In the genomic region with DNA sequence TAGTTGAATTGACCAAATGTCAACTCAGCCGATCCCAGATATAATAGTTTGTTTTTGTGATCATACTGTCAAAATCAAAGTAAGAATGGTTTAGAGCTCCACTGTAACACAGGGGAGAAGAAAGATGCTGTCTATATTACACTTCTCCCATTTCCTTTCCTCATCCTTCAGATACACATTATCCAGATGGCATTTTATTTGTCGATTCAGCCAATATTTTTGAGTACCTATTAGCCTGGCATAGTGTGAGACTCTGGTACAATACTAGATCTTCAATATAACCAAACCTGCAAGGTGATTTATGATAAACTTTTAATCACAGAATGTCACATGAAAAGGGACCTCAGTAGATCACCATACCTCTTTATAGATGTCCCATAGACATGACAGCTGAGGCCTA, we compare ENCODE assay signal across 7 cellular contexts. TPM values are rescaled to one million over a fixed set of nuclear protein-coding genes. Genes with fewer than 3 reads are reported as not detected.
DNase-seq lines count a peak whose midpoint lies in the region; ATAC-seq, FAIRE-seq and TF ChIP-seq lines count a peak whose summit lies in the region.

No MANE protein-coding gene starts in this region.

- POLR2A ChIA-PET in endothelial cell of umbilical vein (lab: Charles Lee): no interaction called here

- CTCF ChIA-PET in endothelial cell of umbilical vein (lab: Charles Lee): interaction anchor here (1.5 to 5.3 kb wide), 4 partner anchors 14 to 418 kb away, joined by 5 to 49 read pairs (median 8); a partner anchor contains a TSS

- no peak for FAIRE-seq in endothelial cell of umbilical vein (lab: Jason Lieb, UNC)

- no peak overlapping the region for H3K4me3 ChIP-seq in GM23338
- peak overlapping the region; percentile 80; the same call in 1 of the 2 replicates for H3K4me3 ChIP-seq in OCI-LY3 (ENCODE audit: low read length)
- no peak overlapping the region for H3K4me3 ChIP-seq in endothelial cell of umbilical vein (replicated peaks in 1 of 3; ENCODE audit: insufficient read depth in 1 of 3, low read depth in 1 of 3, low read length in 3 of 3)
- peak overlapping the region; percentile 94 for H3K4me3 ChIP-seq in psoas muscle

- H3K9me1 ChIP-seq in endothelial cell of umbilical vein (replicated peaks; ENCODE audit: control insufficient read depth, extremely low read depth, insufficient read depth, low read length): no peaks in the 10 kb centered on the region

- peaks cover 4% of the 10 kb centered on the region for H4K20me1 ChIP-seq in GM23338 (replicated peaks; ENCODE audit: insufficient read depth)
- peaks cover 15% of the 10 kb centered on the region for H4K20me1 ChIP-seq in OCI-LY3 (ENCODE audit: insufficient read depth, low read length)
- H4K20me1 ChIP-seq in endothelial cell of umbilical vein (replicated peaks; ENCODE audit: control insufficient read depth, extremely low read depth, insufficient read depth, low read length): no peaks in the 10 kb centered on the region

- TF ChIP-seq CTCF in GM23338 (conservative IDR thresholded peaks at IDR 0.05; ENCODE audit: low read depth in 2 of 2) (no peak), OCI-LY3 (IDR thresholded peaks at IDR 0.05; ENCODE audit: low read depth, low read length) (no peak), endothelial cell of umbilical vein (IDR thresholded peaks at IDR 0.05; ENCODE audit: extremely low read depth in 1 of 2, insufficient read depth in 1 of 2, low read depth in 1 of 2, low read length in 2 of 2) (no peak), psoas muscle (IDR thresholded peaks at IDR 0.05) (no peak)

- H3K27ac ChIP-seq in GM23338 (ENCODE audit: low read depth) (no peak overlapping the region), OCI-LY3 (ENCODE audit: low read length) (no peak overlapping the region), endothelial cell of umbilical vein (ENCODE audit: insufficient read depth, low read depth, low read length) (no peak overlapping the region), psoas muscle (peak overlapping the region; percentile 94)

- intact Hi-C loops in endothelial cell of umbilical vein (cut with micrococcal nuclease) (no loop called here), psoas muscle (cut with DNase I) (no loop called here)

- H3K27ac Mint-ChIP-seq in GM23338: no peak overlapping the region

- dilution Hi-C loops in endothelial cell of umbilical vein (cut with MboI; ENCODE audit: extremely low pct_ligation_motif_present, low sequenced_read_pairs): no loop called here

- peaks cover 11% of the 10 kb centered on the region; the same call in 2 of the 3 replicates for H3K4me1 Mint-ChIP-seq in GM23338

- peak overlapping the region; percentile 99; the same call in 2 of the 3 replicates for H3K4me3 Mint-ChIP-seq in GM23338

- H3K4me1 ChIP-seq in GM23338 (ENCODE audit: insufficient read depth) (peaks cover 10% of the 10 kb centered on the region), OCI-LY3 (ENCODE audit: low read length) (peaks cover 53% of the 10 kb centered on the region), endothelial cell of umbilical vein (ENCODE audit: control insufficient read depth, extremely low read depth, insufficient read depth, low read length) (peaks cover 4% of the 10 kb centered on the region), psoas muscle (peaks cover 31% of the 10 kb centered on the region)

- H2AFZ ChIP-seq in GM23338: no peak overlapping the region
- no peak overlapping the region for H2AFZ ChIP-seq in OCI-LY3 (ENCODE audit: low read depth, low read length)
- no peak overlapping the region for H2AFZ ChIP-seq in endothelial cell of umbilical vein (ENCODE audit: low read depth, low read length)

- DNase-seq in GM23338 (ENCODE audit: low spot score) (no peak), endothelial cell of umbilical vein (ENCODE audit: low read depth, low spot score) (no peak), psoas muscle (no peak), UCSD-AML1 (lab: John Stamatoyannopoulos, UW; ENCODE audit: unreplicated experiment) (no peak), HT-29 (ENCODE audit: low spot score) (no peak)

- BruUV-seq in endothelial cell of umbilical vein (replicated peaks; lab: Mats Ljungman, UMichigan): no TSS peak

- WGBS in psoas muscle, 3 donors: 68 to 82% (median 78%) methylated on average over 2 of the region's 2 CpGs

- peak overlapping the region; percentile 79 for H3K4me2 ChIP-seq in GM23338
- H3K4me2 ChIP-seq in OCI-LY3 (ENCODE audit: low read length): peak overlapping the region; percentile 79
- H3K4me2 ChIP-seq in endothelial cell of umbilical vein (ENCODE audit: insufficient read depth, low read length): peak overlapping the region; percentile 50

- no peak for TF ChIP-seq POLR2A in endothelial cell of umbilical vein (IDR thresholded peaks at IDR 0.05; ENCODE audit: low read depth, low read length)

- H3K9me3 ChIP-seq in OCI-LY3 (ENCODE audit: insufficient read depth, low read length) (no peaks in the 10 kb centered on the region), endothelial cell of umbilical vein (replicated peaks; ENCODE audit: control insufficient read depth, insufficient read depth, low read length) (no peaks in the 10 kb centered on the region), psoas muscle (no peaks in the 10 kb centered on the region)

- no peak overlapping the region for H3K9ac ChIP-seq in OCI-LY3 (ENCODE audit: low read length)
- no peak overlapping the region for H3K9ac ChIP-seq in endothelial cell of umbilical vein (replicated peaks; ENCODE audit: extremely low read depth, insufficient read depth, low read length)

- H3K9me2 ChIP-seq in GM23338 (ENCODE audit: insufficient read depth): no peaks in the 10 kb centered on the region

- H3F3A ChIP-seq in GM23338 (replicated peaks; ENCODE audit: low read depth): no peaks in the 10 kb centered on the region

- no peaks in the 10 kb centered on the region for H3K9me3 Mint-ChIP-seq in GM23338

- H3K36me3 Mint-ChIP-seq in GM23338 (ENCODE audit: low read depth): no peaks in the 10 kb centered on the region

- ATAC-seq in GM23338 (no peak), psoas muscle (no peak), HG03139 (IDR thresholded peaks at IDR 0.05; ENCODE audit: unreplicated experiment) (no peak)

- H3K27me3 ChIP-seq in GM23338 (ENCODE audit: insufficient read depth) (no peaks in the 10 kb centered on the region), OCI-LY3 (ENCODE audit: low read depth, low read length) (no peaks in the 10 kb centered on the region), endothelial cell of umbilical vein (ENCODE audit: control insufficient read depth in 2 of 2, insufficient read depth in 2 of 2, low read length in 2 of 2) (no peaks in the 10 kb centered on the region), psoas muscle (ENCODE audit: insufficient read depth in 3 of 3, low read length in 2 of 3) (no peaks in the 10 kb centered on the region)

- H3K27me3 Mint-ChIP-seq in GM23338 (ENCODE audit: insufficient read depth, low read depth, poor library complexity): peaks cover 8% of the 10 kb centered on the region

- H3K36me3 ChIP-seq in GM23338 (ENCODE audit: insufficient read depth) (no peaks in the 10 kb centered on the region), OCI-LY3 (replicated peaks; ENCODE audit: low read depth, low read length) (peaks cover 9% of the 10 kb centered on the region), endothelial cell of umbilical vein (ENCODE audit: control insufficient read depth in 2 of 2, extremely low read depth in 1 of 2, insufficient read depth in 2 of 2, low read length in 2 of 2) (peaks cover 0 to 4% of the 10 kb centered on the region in 2 experiments), psoas muscle (ENCODE audit: insufficient read depth in 1 of 2, low read depth in 1 of 2) (peaks cover 0 to 31% of the 10 kb centered on the region in 2 donors)

- H3K79me2 ChIP-seq in GM23338 (replicated peaks; ENCODE audit: insufficient read depth) (peaks cover 23% of the 10 kb centered on the region), OCI-LY3 (ENCODE audit: low read length) (peaks cover 42% of the 10 kb centered on the region), endothelial cell of umbilical vein (ENCODE audit: control insufficient read depth, insufficient read depth, low read length) (peaks cover 18% of the 10 kb centered on the region)

TF ChIP-seq in GM23338, 12 proteins besides CTCF, POLR2A, EP300 and RAD21 (continues in another document):
- TF ChIP-seq STAT1 (IDR thresholded peaks at IDR 0.05; ENCODE audit: unreplicated experiment) (no peak), POLR2AphosphoS5 (IDR thresholded peaks at IDR 0.05; ENCODE audit: low read depth) (no peak)

TF ChIP-seq in endothelial cell of umbilical vein, 7 proteins besides CTCF, POLR2A, EP300 and RAD21 (continues in another document):
- TF ChIP-seq POLR2AphosphoS5 (IDR thresholded peaks at IDR 0.05; ENCODE audit: insufficient read depth, low read depth, low read length) (no peak), FOS (IDR thresholded peaks at IDR 0.05; ENCODE audit: borderline replicate concordance, insufficient read depth, low read length) (no peak)

RNA-seq across cellular contexts. Expression of a gene that starts 1.7 kb away (rescaled TPM):
- 19.3 and 29.8 TPM in 2 replicates for total RNA-seq in GM23338 (2014; rRNA removed; shearing (Covaris generic))
- polyA plus RNA-seq in GM23338 (2016; fragmentation: Nextera tagmentation; extraction: Ambion mirVana) (32.8 and 36.3 TPM in 2 replicates), endothelial cell of umbilical vein (48.1 and 63.5 TPM in 2 replicates), psoas muscle (10 to 100 TPM; 23.2 to 49.8 (median 29.8) TPM)
- total RNA-seq in endothelial cell of umbilical vein (58.9 and 67.3 TPM in 2 replicates), psoas muscle (10 to 100 TPM; 34.6 to 74.2 (median 46.0) TPM)
- 30.5 and 46.4 TPM in 2 replicates for polyA plus RNA-seq in endothelial cell of umbilical vein (2011; cell fraction: cytosol; rRNA removed)
- 142 and 143 TPM in 2 replicates for polyA plus RNA-seq in endothelial cell of umbilical vein (2011; cell fraction: nucleus; rRNA removed)
- 28.1 and 47.1 TPM in 2 replicates for polyA plus RNA-seq in endothelial cell of umbilical vein (2012)
- polyA minus RNA-seq in endothelial cell of umbilical vein: 66.1 and 77.9 TPM in 2 replicates
- polyA minus RNA-seq in endothelial cell of umbilical vein (2011; cell fraction: cytosol; rRNA and poly(A)+ RNA removed): 36.6 TPM
- polyA minus RNA-seq in endothelial cell of umbilical vein (2011; cell fraction: nucleus; rRNA and poly(A)+ RNA removed): 30.5 and 45.9 TPM in 2 replicates
- 42.7 and 42.8 TPM in 2 replicates for total RNA-seq in HT-29 (2014; rRNA removed; shearing (Covaris generic))

RNA-seq across cellular contexts. Expression of a gene that starts 5.2 kb away (rescaled TPM):
- total RNA-seq in GM23338 (2014; rRNA removed; shearing (Covaris generic)): 10.1 and 10.5 TPM in 2 replicates
- 4.4 and 4.7 TPM in 2 replicates for polyA plus RNA-seq in GM23338 (2016; fragmentation: Nextera tagmentation; extraction: Ambion mirVana)
- 9.0 and 9.3 TPM in 2 replicates for total RNA-seq in endothelial cell of umbilical vein
- polyA plus RNA-seq in endothelial cell of umbilical vein: 4.2 and 5.1 TPM in 2 replicates
- 5.1 and 5.2 TPM in 2 replicates for polyA plus RNA-seq in endothelial cell of umbilical vein (2011; cell fraction: cytosol; rRNA removed)
- 6.1 and 6.3 TPM in 2 replicates for polyA plus RNA-seq in endothelial cell of umbilical vein (2011; cell fraction: nucleus; rRNA removed)
- 3.8 and 5.4 TPM in 2 replicates for polyA plus RNA-seq in endothelial cell of umbilical vein (2012)
- 7.1 and 7.7 TPM in 2 replicates for polyA minus RNA-seq in endothelial cell of umbilical vein
- 4.6 TPM for polyA minus RNA-seq in endothelial cell of umbilical vein (2011; cell fraction: cytosol; rRNA and poly(A)+ RNA removed)
- polyA minus RNA-seq in endothelial cell of umbilical vein (2011; cell fraction: nucleus; rRNA and poly(A)+ RNA removed): 3.9 and 5.4 TPM in 2 replicates
- 1 to 10 TPM; 3.0 to 4.3 (median 3.6) TPM for total RNA-seq in psoas muscle
- 1 to 10 TPM in 2 of 3 donors, under 1 TPM in 1; 0.49 to 5.5 (median 2.1) TPM for polyA plus RNA-seq in psoas muscle
- total RNA-seq in HT-29 (2014; rRNA removed; shearing (Covaris generic)): 3.8 and 4.4 TPM in 2 replicates

Comparison
In these comparisons a context has a peak if more than half of its experiments do, and no peak if none do; other contexts are left out.
1. H3K4me3 ChIP-seq: peak in OCI-LY3 (single experiment) and psoas muscle (single experiment); none in GM23338 (single experiment) and endothelial cell of umbilical vein (0 of 3).
2. Peak in every context shown above with its lines, with median percentiles within 50 percentile points of each other: H3K4me2 ChIP-seq.